1 cellular context compared by ENCODE assay signal in genomic region chr17:28948873-28949184, GRCh38.
TF ChIP-seq lines count a peak whose summit lies in the region.

No MANE protein-coding gene starts in this region.

TF ChIP-seq in IMR-90, 13 proteins besides CTCF, POLR2A, EP300 and RAD21 (continued from another document):
- no peak for TF ChIP-seq ELK1 (IDR thresholded peaks at IDR 0.05; ENCODE audit: borderline replicate concordance, low read depth, low read length)
- TF ChIP-seq CEBPB (IDR thresholded peaks at IDR 0.05; ENCODE audit: low read depth, low read length) = no peak
